Comparison of ENCODE assay signal across 1 cellular context in the genomic region with DNA sequence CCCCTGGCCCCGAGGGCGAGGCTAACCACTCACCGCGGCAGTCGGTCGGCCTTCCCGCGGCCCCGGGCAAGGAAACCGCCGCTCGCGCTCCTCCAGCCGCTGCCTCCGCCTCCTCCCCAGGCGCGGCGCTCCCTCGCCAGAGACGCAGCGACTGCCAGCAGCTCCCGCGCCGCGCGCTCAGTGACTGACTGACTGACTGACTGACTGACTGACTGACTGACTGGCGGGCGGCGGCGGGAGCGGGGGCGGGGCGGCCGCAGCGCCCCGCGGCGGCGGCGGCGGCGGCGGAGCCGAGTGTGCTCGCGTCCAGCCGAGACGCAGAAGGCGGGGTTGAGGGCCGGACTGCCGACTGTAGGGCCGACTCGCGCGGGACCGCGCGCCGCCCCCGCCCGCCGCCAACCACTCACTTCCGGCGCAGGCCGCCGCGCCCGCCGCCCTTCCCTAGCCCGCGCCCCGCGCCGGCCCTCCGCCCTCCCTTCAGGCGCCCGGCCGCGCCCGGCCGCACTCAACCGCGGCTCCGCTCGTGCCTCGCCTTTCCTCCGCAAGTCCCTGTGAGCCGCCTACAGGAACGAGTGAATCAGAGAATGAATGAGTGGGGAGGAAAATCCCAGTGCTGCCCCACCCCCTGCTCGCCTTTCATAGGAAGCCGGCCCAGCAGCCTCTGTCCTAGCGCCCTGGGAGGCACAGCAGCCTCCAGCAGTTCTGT.
TF ChIP-seq lines count a peak whose summit lies in the region.

A gene with protein sequence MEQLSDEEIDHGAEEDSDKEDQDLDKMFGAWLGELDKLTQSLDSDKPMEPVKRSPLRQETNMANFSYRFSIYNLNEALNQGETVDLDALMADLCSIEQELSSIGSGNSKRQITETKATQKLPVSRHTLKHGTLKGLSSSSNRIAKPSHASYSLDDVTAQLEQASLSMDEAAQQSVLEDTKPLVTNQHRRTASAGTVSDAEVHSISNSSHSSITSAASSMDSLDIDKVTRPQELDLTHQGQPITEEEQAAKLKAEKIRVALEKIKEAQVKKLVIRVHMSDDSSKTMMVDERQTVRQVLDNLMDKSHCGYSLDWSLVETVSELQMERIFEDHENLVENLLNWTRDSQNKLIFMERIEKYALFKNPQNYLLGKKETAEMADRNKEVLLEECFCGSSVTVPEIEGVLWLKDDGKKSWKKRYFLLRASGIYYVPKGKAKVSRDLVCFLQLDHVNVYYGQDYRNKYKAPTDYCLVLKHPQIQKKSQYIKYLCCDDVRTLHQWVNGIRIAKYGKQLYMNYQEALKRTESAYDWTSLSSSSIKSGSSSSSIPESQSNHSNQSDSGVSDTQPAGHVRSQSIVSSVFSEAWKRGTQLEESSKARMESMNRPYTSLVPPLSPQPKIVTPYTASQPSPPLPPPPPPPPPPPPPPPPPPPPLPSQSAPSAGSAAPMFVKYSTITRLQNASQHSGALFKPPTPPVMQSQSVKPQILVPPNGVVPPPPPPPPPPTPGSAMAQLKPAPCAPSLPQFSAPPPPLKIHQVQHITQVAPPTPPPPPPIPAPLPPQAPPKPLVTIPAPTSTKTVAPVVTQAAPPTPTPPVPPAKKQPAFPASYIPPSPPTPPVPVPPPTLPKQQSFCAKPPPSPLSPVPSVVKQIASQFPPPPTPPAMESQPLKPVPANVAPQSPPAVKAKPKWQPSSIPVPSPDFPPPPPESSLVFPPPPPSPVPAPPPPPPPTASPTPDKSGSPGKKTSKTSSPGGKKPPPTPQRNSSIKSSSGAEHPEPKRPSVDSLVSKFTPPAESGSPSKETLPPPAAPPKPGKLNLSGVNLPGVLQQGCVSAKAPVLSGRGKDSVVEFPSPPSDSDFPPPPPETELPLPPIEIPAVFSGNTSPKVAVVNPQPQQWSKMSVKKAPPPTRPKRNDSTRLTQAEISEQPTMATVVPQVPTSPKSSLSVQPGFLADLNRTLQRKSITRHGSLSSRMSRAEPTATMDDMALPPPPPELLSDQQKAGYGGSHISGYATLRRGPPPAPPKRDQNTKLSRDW (minus strand): TSS at position 224 of the 706 bp plus-strand sequence. CDS start 39,948 bp downstream, outside the sequence.

TF ChIP-seq in HepG2, 621 proteins besides CTCF, POLR2A, EP300 and RAD21 (continued from another document and continues in another):
- TF ChIP-seq, protein P1, sequence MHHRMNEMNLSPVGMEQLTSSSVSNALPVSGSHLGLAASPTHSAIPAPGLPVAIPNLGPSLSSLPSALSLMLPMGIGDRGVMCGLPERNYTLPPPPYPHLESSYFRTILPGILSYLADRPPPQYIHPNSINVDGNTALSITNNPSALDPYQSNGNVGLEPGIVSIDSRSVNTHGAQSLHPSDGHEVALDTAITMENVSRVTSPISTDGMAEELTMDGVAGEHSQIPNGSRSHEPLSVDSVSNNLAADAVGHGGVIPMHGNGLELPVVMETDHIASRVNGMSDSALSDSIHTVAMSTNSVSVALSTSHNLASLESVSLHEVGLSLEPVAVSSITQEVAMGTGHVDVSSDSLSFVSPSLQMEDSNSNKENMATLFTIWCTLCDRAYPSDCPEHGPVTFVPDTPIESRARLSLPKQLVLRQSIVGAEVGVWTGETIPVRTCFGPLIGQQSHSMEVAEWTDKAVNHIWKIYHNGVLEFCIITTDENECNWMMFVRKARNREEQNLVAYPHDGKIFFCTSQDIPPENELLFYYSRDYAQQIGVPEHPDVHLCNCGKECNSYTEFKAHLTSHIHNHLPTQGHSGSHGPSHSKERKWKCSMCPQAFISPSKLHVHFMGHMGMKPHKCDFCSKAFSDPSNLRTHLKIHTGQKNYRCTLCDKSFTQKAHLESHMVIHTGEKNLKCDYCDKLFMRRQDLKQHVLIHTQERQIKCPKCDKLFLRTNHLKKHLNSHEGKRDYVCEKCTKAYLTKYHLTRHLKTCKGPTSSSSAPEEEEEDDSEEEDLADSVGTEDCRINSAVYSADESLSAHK (CRISPR knock-in tag; IDR thresholded peaks at IDR 0.05; ENCODE audit: borderline replicate concordance), result no peak
- peak; percentile 26; the same call in 1 of the 2 replicates for TF ChIP-seq GATA4 (IDR thresholded peaks at IDR 0.05; ENCODE audit: borderline replicate concordance, low read depth)
- peak; percentile 63; the same call in 1 of the 2 replicates for TF ChIP-seq TAF1 (CRISPR knock-in tag; IDR thresholded peaks at IDR 0.05)
- no peak for TF ChIP-seq TCF12 (IDR thresholded peaks at IDR 0.05)
- 0 out of 2 replicates have a peak, but pooled peaks have one; percentile 26 for TF ChIP-seq TCF12 (CRISPR knock-in tag; IDR thresholded peaks at IDR 0.05)
- peak; percentile 45 for TF ChIP-seq REPIN1 (CRISPR knock-in tag; IDR thresholded peaks at IDR 0.05; ENCODE audit: borderline replicate concordance, low read depth)
- 0 out of 2 replicates have a peak, but pooled peaks have one; percentile 57 for TF ChIP-seq ZNF556 (CRISPR knock-in tag; IDR thresholded peaks at IDR 0.05; ENCODE audit: borderline replicate concordance)
- 0 out of 2 replicates have a peak, but pooled peaks have one; percentile 26 for TF ChIP-seq TCF7 (IDR thresholded peaks at IDR 0.05; ENCODE audit: low read depth)
- TF ChIP-seq, protein P2, sequence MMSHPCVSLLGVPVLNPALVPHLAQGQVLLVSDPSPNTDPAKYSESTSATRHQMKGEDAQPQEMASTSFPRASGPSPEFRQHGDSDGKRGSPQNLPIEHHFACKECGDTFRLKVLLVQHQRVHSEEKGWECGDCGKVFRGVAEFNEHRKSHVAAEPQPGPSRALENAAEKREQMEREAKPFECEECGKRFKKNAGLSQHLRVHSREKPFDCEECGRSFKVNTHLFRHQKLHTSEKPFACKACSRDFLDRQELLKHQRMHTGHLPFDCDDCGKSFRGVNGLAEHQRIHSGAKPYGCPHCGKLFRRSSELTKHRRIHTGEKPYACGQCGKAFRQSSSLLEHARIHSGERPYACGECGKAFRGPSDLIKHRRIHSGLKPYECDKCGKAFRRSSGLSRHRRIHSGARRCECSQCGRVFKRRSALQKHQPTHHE (CRISPR knock-in tag; IDR thresholded peaks at IDR 0.05; ENCODE audit: borderline replicate concordance), result peak; percentile 84; the same call in 1 of the 2 replicates
- TF ChIP-seq SUZ12 (IDR thresholded peaks at IDR 0.05; ENCODE audit: low read depth, low read length), result no peak
- TF ChIP-seq, protein P3, sequence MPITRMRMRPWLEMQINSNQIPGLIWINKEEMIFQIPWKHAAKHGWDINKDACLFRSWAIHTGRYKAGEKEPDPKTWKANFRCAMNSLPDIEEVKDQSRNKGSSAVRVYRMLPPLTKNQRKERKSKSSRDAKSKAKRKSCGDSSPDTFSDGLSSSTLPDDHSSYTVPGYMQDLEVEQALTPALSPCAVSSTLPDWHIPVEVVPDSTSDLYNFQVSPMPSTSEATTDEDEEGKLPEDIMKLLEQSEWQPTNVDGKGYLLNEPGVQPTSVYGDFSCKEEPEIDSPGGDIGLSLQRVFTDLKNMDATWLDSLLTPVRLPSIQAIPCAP (CRISPR knock-in tag; IDR thresholded peaks at IDR 0.05; ENCODE audit: low read depth), result no peak
- peak; percentile 3 for TF ChIP-seq RBM39 (IDR thresholded peaks at IDR 0.05; ENCODE audit: low read depth, low read length, poor library complexity, severe bottlenecking)
- TF ChIP-seq CHCHD3 (CRISPR knock-in tag; IDR thresholded peaks at IDR 0.05), result 0 out of 2 replicates have a peak, but pooled peaks have one; percentile 54
- no peak for TF ChIP-seq MED1 (CRISPR knock-in tag; IDR thresholded peaks at IDR 0.05)
- TF ChIP-seq MBNL3 (CRISPR knock-in tag; conservative IDR thresholded peaks at IDR 0.05), result no peak
- no peak for TF ChIP-seq SSRP1 (CRISPR knock-in tag; IDR thresholded peaks at IDR 0.05)
- TF ChIP-seq, protein P4, sequence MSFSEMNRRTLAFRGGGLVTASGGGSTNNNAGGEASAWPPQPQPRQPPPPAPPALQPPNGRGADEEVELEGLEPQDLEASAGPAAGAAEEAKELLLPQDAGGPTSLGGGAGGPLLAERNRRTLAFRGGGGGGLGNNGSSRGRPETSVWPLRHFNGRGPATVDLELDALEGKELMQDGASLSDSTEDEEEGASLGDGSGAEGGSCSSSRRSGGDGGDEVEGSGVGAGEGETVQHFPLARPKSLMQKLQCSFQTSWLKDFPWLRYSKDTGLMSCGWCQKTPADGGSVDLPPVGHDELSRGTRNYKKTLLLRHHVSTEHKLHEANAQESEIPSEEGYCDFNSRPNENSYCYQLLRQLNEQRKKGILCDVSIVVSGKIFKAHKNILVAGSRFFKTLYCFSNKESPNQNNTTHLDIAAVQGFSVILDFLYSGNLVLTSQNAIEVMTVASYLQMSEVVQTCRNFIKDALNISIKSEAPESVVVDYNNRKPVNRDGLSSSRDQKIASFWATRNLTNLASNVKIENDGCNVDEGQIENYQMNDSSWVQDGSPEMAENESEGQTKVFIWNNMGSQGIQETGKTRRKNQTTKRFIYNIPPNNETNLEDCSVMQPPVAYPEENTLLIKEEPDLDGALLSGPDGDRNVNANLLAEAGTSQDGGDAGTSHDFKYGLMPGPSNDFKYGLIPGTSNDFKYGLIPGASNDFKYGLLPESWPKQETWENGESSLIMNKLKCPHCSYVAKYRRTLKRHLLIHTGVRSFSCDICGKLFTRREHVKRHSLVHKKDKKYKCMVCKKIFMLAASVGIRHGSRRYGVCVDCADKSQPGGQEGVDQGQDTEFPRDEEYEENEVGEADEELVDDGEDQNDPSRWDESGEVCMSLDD (CRISPR knock-in tag; IDR thresholded peaks at IDR 0.05; ENCODE audit: borderline replicate concordance), result no peak
- TF ChIP-seq U2AF1 (optimal IDR thresholded peaks at IDR 0.05; ENCODE audit: low read depth, low read length), result no peak
- 0 out of 2 replicates have a peak, but pooled peaks have one; percentile 42 for TF ChIP-seq EED (CRISPR knock-in tag; IDR thresholded peaks at IDR 0.05)
- TF ChIP-seq SMAD1 (CRISPR knock-in tag; IDR thresholded peaks at IDR 0.05; ENCODE audit: borderline replicate concordance, low read depth), result no peak
- TF ChIP-seq ZKSCAN5 (CRISPR knock-in tag; IDR thresholded peaks at IDR 0.05), result no peak
- no peak for TF ChIP-seq NFRKB (IDR thresholded peaks at IDR 0.05)
- TF ChIP-seq, protein P5, sequence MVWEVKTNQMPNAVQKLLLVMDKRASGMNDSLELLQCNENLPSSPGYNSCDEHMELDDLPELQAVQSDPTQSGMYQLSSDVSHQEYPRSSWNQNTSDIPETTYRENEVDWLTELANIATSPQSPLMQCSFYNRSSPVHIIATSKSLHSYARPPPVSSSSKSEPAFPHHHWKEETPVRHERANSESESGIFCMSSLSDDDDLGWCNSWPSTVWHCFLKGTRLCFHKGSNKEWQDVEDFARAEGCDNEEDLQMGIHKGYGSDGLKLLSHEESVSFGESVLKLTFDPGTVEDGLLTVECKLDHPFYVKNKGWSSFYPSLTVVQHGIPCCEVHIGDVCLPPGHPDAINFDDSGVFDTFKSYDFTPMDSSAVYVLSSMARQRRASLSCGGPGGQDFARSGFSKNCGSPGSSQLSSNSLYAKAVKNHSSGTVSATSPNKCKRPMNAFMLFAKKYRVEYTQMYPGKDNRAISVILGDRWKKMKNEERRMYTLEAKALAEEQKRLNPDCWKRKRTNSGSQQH (CRISPR knock-in tag; IDR thresholded peaks at IDR 0.05; ENCODE audit: low read depth), result peak; percentile 41; the same call in 1 of the 2 replicates
- TF ChIP-seq ZNF263 (CRISPR knock-in tag; IDR thresholded peaks at IDR 0.05), result peak; percentile 75; the same call in 1 of the 2 replicates
- TF ChIP-seq, protein P6, sequence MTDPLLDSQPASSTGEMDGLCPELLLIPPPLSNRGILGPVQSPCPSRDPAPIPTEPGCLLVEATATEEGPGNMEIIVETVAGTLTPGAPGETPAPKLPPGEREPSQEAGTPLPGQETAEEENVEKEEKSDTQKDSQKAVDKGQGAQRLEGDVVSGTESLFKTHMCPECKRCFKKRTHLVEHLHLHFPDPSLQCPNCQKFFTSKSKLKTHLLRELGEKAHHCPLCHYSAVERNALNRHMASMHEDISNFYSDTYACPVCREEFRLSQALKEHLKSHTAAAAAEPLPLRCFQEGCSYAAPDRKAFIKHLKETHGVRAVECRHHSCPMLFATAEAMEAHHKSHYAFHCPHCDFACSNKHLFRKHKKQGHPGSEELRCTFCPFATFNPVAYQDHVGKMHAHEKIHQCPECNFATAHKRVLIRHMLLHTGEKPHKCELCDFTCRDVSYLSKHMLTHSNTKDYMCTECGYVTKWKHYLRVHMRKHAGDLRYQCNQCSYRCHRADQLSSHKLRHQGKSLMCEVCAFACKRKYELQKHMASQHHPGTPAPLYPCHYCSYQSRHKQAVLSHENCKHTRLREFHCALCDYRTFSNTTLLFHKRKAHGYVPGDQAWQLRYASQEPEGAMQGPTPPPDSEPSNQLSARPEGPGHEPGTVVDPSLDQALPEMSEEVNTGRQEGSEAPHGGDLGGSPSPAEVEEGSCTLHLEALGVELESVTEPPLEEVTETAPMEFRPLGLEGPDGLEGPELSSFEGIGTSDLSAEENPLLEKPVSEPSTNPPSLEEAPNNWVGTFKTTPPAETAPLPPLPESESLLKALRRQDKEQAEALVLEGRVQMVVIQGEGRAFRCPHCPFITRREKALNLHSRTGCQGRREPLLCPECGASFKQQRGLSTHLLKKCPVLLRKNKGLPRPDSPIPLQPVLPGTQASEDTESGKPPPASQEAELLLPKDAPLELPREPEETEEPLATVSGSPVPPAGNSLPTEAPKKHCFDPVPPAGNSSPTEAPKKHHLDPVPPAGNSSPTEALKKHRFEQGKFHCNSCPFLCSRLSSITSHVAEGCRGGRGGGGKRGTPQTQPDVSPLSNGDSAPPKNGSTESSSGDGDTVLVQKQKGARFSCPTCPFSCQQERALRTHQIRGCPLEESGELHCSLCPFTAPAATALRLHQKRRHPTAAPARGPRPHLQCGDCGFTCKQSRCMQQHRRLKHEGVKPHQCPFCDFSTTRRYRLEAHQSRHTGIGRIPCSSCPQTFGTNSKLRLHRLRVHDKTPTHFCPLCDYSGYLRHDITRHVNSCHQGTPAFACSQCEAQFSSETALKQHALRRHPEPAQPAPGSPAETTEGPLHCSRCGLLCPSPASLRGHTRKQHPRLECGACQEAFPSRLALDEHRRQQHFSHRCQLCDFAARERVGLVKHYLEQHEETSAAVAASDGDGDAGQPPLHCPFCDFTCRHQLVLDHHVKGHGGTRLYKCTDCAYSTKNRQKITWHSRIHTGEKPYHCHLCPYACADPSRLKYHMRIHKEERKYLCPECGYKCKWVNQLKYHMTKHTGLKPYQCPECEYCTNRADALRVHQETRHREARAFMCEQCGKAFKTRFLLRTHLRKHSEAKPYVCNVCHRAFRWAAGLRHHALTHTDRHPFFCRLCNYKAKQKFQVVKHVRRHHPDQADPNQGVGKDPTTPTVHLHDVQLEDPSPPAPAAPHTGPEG (CRISPR knock-in tag; IDR thresholded peaks at IDR 0.05), result peak; percentile 97
- TF ChIP-seq ZNF589 (CRISPR knock-in tag; conservative IDR thresholded peaks at IDR 0.05), result no peak
- TF ChIP-seq SALL2 (CRISPR knock-in tag; IDR thresholded peaks at IDR 0.05), result 0 out of 2 replicates have a peak, but pooled peaks have one; percentile 45
- TF ChIP-seq, protein P7, sequence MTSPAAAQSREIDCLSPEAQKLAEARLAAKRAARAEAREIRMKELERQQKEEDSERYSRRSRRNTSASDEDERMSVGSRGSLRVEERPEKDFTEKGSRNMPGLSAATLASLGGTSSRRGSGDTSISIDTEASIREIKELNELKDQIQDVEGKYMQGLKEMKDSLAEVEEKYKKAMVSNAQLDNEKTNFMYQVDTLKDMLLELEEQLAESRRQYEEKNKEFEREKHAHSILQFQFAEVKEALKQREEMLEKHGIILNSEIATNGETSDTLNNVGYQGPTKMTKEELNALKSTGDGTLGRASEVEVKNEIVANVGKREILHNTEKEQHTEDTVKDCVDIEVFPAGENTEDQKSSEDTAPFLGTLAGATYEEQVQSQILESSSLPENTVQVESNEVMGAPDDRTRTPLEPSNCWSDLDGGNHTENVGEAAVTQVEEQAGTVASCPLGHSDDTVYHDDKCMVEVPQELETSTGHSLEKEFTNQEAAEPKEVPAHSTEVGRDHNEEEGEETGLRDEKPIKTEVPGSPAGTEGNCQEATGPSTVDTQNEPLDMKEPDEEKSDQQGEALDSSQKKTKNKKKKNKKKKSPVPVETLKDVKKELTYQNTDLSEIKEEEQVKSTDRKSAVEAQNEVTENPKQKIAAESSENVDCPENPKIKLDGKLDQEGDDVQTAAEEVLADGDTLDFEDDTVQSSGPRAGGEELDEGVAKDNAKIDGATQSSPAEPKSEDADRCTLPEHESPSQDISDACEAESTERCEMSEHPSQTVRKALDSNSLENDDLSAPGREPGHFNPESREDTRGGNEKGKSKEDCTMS (CRISPR knock-in tag; conservative IDR thresholded peaks at IDR 0.05), result no peak
- TF ChIP-seq ZNF567 (CRISPR knock-in tag; IDR thresholded peaks at IDR 0.05; ENCODE audit: borderline replicate concordance), result 0 out of 2 replicates have a peak, but pooled peaks have one; percentile 22
